Comparison of ENCODE assay signal across 2 cellular contexts in genomic region chr15:27899583-27900295, GRCh38.
TF ChIP-seq lines count a peak whose summit lies in the region.

No MANE protein-coding gene starts in this region.

TF ChIP-seq in GM23338, 12 proteins besides CTCF, POLR2A, EP300 and RAD21 (continued from another document):
- TF ChIP-seq, protein P1, sequence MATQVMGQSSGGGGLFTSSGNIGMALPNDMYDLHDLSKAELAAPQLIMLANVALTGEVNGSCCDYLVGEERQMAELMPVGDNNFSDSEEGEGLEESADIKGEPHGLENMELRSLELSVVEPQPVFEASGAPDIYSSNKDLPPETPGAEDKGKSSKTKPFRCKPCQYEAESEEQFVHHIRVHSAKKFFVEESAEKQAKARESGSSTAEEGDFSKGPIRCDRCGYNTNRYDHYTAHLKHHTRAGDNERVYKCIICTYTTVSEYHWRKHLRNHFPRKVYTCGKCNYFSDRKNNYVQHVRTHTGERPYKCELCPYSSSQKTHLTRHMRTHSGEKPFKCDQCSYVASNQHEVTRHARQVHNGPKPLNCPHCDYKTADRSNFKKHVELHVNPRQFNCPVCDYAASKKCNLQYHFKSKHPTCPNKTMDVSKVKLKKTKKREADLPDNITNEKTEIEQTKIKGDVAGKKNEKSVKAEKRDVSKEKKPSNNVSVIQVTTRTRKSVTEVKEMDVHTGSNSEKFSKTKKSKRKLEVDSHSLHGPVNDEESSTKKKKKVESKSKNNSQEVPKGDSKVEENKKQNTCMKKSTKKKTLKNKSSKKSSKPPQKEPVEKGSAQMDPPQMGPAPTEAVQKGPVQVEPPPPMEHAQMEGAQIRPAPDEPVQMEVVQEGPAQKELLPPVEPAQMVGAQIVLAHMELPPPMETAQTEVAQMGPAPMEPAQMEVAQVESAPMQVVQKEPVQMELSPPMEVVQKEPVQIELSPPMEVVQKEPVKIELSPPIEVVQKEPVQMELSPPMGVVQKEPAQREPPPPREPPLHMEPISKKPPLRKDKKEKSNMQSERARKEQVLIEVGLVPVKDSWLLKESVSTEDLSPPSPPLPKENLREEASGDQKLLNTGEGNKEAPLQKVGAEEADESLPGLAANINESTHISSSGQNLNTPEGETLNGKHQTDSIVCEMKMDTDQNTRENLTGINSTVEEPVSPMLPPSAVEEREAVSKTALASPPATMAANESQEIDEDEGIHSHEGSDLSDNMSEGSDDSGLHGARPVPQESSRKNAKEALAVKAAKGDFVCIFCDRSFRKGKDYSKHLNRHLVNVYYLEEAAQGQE (IDR thresholded peaks at IDR 0.05; ENCODE audit: unreplicated experiment), result no peak
- TF ChIP-seq EZH2phosphoT487 (IDR thresholded peaks at IDR 0.05; ENCODE audit: unreplicated experiment), result no peak
- no peak for TF ChIP-seq EZH2 (IDR thresholded peaks at IDR 0.05; ENCODE audit: low read depth, unreplicated experiment)
- TF ChIP-seq CREB1 (CRISPR knock-in tag; IDR thresholded peaks at IDR 0.05; ENCODE audit: low read depth), result no peak

TF ChIP-seq in H1, 55 proteins besides CTCF, POLR2A, EP300 and RAD21 (continued from another document):
- TF ChIP-seq, protein P2, sequence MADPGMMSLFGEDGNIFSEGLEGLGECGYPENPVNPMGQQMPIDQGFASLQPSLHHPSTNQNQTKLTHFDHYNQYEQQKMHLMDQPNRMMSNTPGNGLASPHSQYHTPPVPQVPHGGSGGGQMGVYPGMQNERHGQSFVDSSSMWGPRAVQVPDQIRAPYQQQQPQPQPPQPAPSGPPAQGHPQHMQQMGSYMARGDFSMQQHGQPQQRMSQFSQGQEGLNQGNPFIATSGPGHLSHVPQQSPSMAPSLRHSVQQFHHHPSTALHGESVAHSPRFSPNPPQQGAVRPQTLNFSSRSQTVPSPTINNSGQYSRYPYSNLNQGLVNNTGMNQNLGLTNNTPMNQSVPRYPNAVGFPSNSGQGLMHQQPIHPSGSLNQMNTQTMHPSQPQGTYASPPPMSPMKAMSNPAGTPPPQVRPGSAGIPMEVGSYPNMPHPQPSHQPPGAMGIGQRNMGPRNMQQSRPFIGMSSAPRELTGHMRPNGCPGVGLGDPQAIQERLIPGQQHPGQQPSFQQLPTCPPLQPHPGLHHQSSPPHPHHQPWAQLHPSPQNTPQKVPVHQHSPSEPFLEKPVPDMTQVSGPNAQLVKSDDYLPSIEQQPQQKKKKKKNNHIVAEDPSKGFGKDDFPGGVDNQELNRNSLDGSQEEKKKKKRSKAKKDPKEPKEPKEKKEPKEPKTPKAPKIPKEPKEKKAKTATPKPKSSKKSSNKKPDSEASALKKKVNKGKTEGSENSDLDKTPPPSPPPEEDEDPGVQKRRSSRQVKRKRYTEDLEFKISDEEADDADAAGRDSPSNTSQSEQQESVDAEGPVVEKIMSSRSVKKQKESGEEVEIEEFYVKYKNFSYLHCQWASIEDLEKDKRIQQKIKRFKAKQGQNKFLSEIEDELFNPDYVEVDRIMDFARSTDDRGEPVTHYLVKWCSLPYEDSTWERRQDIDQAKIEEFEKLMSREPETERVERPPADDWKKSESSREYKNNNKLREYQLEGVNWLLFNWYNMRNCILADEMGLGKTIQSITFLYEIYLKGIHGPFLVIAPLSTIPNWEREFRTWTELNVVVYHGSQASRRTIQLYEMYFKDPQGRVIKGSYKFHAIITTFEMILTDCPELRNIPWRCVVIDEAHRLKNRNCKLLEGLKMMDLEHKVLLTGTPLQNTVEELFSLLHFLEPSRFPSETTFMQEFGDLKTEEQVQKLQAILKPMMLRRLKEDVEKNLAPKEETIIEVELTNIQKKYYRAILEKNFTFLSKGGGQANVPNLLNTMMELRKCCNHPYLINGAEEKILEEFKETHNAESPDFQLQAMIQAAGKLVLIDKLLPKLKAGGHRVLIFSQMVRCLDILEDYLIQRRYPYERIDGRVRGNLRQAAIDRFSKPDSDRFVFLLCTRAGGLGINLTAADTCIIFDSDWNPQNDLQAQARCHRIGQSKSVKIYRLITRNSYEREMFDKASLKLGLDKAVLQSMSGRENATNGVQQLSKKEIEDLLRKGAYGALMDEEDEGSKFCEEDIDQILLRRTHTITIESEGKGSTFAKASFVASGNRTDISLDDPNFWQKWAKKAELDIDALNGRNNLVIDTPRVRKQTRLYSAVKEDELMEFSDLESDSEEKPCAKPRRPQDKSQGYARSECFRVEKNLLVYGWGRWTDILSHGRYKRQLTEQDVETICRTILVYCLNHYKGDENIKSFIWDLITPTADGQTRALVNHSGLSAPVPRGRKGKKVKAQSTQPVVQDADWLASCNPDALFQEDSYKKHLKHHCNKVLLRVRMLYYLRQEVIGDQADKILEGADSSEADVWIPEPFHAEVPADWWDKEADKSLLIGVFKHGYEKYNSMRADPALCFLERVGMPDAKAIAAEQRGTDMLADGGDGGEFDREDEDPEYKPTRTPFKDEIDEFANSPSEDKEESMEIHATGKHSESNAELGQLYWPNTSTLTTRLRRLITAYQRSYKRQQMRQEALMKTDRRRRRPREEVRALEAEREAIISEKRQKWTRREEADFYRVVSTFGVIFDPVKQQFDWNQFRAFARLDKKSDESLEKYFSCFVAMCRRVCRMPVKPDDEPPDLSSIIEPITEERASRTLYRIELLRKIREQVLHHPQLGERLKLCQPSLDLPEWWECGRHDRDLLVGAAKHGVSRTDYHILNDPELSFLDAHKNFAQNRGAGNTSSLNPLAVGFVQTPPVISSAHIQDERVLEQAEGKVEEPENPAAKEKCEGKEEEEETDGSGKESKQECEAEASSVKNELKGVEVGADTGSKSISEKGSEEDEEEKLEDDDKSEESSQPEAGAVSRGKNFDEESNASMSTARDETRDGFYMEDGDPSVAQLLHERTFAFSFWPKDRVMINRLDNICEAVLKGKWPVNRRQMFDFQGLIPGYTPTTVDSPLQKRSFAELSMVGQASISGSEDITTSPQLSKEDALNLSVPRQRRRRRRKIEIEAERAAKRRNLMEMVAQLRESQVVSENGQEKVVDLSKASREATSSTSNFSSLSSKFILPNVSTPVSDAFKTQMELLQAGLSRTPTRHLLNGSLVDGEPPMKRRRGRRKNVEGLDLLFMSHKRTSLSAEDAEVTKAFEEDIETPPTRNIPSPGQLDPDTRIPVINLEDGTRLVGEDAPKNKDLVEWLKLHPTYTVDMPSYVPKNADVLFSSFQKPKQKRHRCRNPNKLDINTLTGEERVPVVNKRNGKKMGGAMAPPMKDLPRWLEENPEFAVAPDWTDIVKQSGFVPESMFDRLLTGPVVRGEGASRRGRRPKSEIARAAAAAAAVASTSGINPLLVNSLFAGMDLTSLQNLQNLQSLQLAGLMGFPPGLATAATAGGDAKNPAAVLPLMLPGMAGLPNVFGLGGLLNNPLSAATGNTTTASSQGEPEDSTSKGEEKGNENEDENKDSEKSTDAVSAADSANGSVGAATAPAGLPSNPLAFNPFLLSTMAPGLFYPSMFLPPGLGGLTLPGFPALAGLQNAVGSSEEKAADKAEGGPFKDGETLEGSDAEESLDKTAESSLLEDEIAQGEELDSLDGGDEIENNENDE (IDR thresholded peaks at IDR 0.05; ENCODE audit: insufficient replicate concordance, low read length), result no peak
- TF ChIP-seq EZH2 (IDR thresholded peaks at IDR 0.05; ENCODE audit: low read depth, low read length, severe bottlenecking) (no peak), TAF7 (optimal IDR thresholded peaks at IDR 0.05; ENCODE audit: borderline replicate concordance, low read depth, low read length) (no peak), TBP (IDR thresholded peaks at IDR 0.05; ENCODE audit: low read depth, low read length) (no peak)
TF ChIP-seq in H1: peak in this region for 0.
